Comparison of ENCODE assay signal across 1 cellular context in the genomic region with DNA sequence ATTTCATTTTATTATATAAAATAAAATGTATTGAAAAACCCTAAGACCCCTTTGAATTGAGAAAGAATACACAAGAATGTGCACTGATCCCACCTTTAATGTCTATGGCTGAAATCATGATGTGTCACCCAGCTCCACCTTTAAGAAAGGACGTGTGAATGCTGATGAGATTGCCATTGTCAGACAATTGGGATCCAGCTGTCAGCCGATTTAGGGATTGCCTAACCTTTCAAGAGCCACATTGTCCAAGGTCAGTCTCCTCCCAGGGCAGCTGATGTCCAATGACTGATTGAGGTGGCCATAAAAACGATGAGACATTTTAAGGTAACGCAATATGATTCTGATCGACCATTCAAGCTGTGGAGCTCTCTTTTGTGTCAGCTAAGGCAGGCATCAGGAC.
TF ChIP-seq lines count a peak whose summit lies in the region.

No MANE protein-coding gene starts in this region.

TF ChIP-seq in GM23338, 12 proteins besides CTCF, POLR2A, EP300 and RAD21:
- TF ChIP-seq, protein P1, sequence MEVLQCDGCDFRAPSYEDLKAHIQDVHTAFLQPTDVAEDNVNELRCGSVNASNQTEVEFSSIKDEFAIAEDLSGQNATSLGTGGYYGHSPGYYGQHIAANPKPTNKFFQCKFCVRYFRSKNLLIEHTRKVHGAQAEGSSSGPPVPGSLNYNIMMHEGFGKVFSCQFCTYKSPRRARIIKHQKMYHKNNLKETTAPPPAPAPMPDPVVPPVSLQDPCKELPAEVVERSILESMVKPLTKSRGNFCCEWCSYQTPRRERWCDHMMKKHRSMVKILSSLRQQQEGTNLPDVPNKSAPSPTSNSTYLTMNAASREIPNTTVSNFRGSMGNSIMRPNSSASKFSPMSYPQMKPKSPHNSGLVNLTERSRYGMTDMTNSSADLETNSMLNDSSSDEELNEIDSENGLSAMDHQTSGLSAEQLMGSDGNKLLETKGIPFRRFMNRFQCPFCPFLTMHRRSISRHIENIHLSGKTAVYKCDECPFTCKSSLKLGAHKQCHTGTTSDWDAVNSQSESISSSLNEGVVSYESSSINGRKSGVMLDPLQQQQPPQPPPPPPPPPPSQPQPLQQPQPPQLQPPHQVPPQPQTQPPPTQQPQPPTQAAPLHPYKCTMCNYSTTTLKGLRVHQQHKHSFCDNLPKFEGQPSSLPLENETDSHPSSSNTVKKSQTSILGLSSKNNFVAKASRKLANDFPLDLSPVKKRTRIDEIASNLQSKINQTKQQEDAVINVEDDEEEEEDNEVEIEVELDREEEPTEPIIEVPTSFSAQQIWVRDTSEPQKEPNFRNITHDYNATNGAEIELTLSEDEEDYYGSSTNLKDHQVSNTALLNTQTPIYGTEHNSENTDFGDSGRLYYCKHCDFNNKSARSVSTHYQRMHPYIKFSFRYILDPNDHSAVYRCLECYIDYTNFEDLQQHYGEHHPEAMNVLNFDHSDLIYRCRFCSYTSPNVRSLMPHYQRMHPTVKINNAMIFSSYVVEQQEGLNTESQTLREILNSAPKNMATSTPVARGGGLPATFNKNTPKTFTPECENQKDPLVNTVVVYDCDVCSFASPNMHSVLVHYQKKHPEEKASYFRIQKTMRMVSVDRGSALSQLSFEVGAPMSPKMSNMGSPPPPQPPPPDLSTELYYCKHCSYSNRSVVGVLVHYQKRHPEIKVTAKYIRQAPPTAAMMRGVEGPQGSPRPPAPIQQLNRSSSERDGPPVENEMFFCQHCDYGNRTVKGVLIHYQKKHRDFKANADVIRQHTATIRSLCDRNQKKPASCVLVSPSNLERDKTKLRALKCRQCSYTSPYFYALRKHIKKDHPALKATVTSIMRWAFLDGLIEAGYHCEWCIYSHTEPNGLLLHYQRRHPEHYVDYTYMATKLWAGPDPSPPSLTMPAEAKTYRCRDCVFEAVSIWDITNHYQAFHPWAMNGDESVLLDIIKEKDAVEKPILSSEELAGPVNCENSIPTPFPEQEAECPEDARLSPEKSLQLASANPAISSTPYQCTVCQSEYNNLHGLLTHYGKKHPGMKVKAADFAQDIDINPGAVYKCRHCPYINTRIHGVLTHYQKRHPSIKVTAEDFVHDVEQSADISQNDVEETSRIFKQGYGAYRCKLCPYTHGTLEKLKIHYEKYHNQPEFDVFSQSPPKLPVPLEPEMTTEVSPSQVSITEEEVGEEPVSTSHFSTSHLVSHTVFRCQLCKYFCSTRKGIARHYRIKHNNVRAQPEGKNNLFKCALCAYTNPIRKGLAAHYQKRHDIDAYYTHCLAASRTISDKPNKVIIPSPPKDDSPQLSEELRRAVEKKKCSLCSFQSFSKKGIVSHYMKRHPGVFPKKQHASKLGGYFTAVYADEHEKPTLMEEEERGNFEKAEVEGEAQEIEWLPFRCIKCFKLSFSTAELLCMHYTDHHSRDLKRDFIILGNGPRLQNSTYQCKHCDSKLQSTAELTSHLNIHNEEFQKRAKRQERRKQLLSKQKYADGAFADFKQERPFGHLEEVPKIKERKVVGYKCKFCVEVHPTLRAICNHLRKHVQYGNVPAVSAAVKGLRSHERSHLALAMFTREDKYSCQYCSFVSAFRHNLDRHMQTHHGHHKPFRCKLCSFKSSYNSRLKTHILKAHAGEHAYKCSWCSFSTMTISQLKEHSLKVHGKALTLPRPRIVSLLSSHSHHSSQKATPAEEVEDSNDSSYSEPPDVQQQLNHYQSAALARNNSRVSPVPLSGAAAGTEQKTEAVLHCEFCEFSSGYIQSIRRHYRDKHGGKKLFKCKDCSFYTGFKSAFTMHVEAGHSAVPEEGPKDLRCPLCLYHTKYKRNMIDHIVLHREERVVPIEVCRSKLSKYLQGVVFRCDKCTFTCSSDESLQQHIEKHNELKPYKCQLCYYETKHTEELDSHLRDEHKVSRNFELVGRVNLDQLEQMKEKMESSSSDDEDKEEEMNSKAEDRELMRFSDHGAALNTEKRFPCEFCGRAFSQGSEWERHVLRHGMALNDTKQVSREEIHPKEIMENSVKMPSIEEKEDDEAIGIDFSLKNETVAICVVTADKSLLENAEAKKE (CRISPR knock-in tag; IDR thresholded peaks at IDR 0.05), result no peak
- TF ChIP-seq, protein P2, sequence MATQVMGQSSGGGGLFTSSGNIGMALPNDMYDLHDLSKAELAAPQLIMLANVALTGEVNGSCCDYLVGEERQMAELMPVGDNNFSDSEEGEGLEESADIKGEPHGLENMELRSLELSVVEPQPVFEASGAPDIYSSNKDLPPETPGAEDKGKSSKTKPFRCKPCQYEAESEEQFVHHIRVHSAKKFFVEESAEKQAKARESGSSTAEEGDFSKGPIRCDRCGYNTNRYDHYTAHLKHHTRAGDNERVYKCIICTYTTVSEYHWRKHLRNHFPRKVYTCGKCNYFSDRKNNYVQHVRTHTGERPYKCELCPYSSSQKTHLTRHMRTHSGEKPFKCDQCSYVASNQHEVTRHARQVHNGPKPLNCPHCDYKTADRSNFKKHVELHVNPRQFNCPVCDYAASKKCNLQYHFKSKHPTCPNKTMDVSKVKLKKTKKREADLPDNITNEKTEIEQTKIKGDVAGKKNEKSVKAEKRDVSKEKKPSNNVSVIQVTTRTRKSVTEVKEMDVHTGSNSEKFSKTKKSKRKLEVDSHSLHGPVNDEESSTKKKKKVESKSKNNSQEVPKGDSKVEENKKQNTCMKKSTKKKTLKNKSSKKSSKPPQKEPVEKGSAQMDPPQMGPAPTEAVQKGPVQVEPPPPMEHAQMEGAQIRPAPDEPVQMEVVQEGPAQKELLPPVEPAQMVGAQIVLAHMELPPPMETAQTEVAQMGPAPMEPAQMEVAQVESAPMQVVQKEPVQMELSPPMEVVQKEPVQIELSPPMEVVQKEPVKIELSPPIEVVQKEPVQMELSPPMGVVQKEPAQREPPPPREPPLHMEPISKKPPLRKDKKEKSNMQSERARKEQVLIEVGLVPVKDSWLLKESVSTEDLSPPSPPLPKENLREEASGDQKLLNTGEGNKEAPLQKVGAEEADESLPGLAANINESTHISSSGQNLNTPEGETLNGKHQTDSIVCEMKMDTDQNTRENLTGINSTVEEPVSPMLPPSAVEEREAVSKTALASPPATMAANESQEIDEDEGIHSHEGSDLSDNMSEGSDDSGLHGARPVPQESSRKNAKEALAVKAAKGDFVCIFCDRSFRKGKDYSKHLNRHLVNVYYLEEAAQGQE (IDR thresholded peaks at IDR 0.05; ENCODE audit: unreplicated experiment), result no peak
- TF ChIP-seq EZH2 (IDR thresholded peaks at IDR 0.05; ENCODE audit: low read depth, unreplicated experiment) (no peak), CREB1 (CRISPR knock-in tag; IDR thresholded peaks at IDR 0.05; ENCODE audit: low read depth) (no peak), EZH2phosphoT487 (IDR thresholded peaks at IDR 0.05; ENCODE audit: unreplicated experiment) (no peak), NANOG (IDR thresholded peaks at IDR 0.05; ENCODE audit: borderline replicate concordance) (no peak), ZNF114 (CRISPR knock-in tag; IDR thresholded peaks at IDR 0.05) (no peak), POLR2AphosphoS5 (IDR thresholded peaks at IDR 0.05; ENCODE audit: low read depth) (no peak), JUNB (IDR thresholded peaks at IDR 0.05; ENCODE audit: unreplicated experiment) (no peak), STAT1 (IDR thresholded peaks at IDR 0.05; ENCODE audit: unreplicated experiment) (no peak), ZNF331 (CRISPR knock-in tag; IDR thresholded peaks at IDR 0.05; ENCODE audit: low read depth) (no peak)
- TF ChIP-seq, protein P3, sequence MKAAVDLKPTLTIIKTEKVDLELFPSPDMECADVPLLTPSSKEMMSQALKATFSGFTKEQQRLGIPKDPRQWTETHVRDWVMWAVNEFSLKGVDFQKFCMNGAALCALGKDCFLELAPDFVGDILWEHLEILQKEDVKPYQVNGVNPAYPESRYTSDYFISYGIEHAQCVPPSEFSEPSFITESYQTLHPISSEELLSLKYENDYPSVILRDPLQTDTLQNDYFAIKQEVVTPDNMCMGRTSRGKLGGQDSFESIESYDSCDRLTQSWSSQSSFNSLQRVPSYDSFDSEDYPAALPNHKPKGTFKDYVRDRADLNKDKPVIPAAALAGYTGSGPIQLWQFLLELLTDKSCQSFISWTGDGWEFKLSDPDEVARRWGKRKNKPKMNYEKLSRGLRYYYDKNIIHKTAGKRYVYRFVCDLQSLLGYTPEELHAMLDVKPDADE (IDR thresholded peaks at IDR 0.05), result no peak
